ENCODE assay signal across 20 cellular contexts in genomic region chr3:127712881-127713771, GRCh38. TPM values are rescaled to one million over a fixed set of nuclear protein-coding genes. Genes with fewer than 3 reads are reported as not detected.
A peak's percentile ranks its signal among the peaks of the same experiment; 100 is the strongest.
DNase-seq lines count a peak whose midpoint lies in the region; ATAC-seq, FAIRE-seq and TF ChIP-seq lines count a peak whose summit lies in the region.
"Had no signal": no experiment of that assay in that cellular context is flagged by ENCODE, and none has a peak within 500 bp of the region (broad histone marks: within the 10 kb centered on the region; RNA-seq: fewer than 3 reads in every experiment).

No MANE protein-coding gene starts in this region.

- H3K9me2 ChIP-seq in GM23248 (ENCODE audit: insufficient read depth) = no peaks in the 10 kb centered on the region

- no peak overlapping the region for H3K4me3 ChIP-seq in bronchial epithelial cell (ENCODE audit: low read depth, low read length)
- no peak overlapping the region for H3K4me3 ChIP-seq in lower lobe of right lung
- H3K4me3 ChIP-seq in thoracic aorta = no peak overlapping the region
- no peak overlapping the region for H3K4me3 ChIP-seq in GM23248
- H3K4me3 ChIP-seq: testis had no signal

- ATAC-seq in lower lobe of right lung (peak in 1 of 2 donors; percentile 5), thoracic aorta (ENCODE audit: insufficient number of reproducible peaks, low FRiP score, low read depth) (no peak)

- no peak overlapping the region for H2AFZ ChIP-seq in GM23248
- H2AFZ ChIP-seq: parathyroid adenoma had no signal

- peak; percentile 72 for FAIRE-seq in bronchial epithelial cell (lab: Jason Lieb, UNC)
- FAIRE-seq: endometrium, frontal cortex had no signal

- no peaks in the 10 kb centered on the region for H3K79me2 ChIP-seq in GM23248 (ENCODE audit: insufficient read depth)
- H3K79me2 ChIP-seq: parathyroid adenoma had no signal

- H3K4me1 ChIP-seq in lower lobe of right lung (peaks cover 57% of the 10 kb centered on the region), thoracic aorta (ENCODE audit: control insufficient read depth in 1 of 2, low read depth in 2 of 2) (peaks cover 20 to 78% of the 10 kb centered on the region in 2 donors), GM23248 (ENCODE audit: insufficient read depth) (no peaks in the 10 kb centered on the region)
- H3K4me1 ChIP-seq: parathyroid adenoma had no signal

- peak overlapping the region; percentile 54 for H3K27ac ChIP-seq in lower lobe of right lung
- H3K27ac ChIP-seq in thoracic aorta = peak overlapping the region; percentile 50 to 52
- no peak overlapping the region for H3K27ac ChIP-seq in GM23248
- H3K27ac ChIP-seq: parathyroid adenoma, RWPE1, testis had no signal

- no peak overlapping the region for H3K4me2 ChIP-seq in GM23248 (ENCODE audit: unreplicated experiment)

- 81% methylated on average over 9 of the region's 9 CpGs for WGBS in GM23248 (ENCODE audit: low coverage in 1 of 2, low lambda C conversion rate in 2 of 2, missing lambda C conversion rate in 2 of 2), 2 experiments

- in situ Hi-C loops in GM23248 (cut with MboI) = no loop called here

- peaks cover 3% of the 10 kb centered on the region for H3K36me3 ChIP-seq in bronchial epithelial cell (ENCODE audit: control insufficient read depth, insufficient read depth, low read length)
- H3K36me3 ChIP-seq in lower lobe of right lung = peaks cover 8% of the 10 kb centered on the region
- H3K36me3 ChIP-seq in thoracic aorta = no peaks in the 10 kb centered on the region
- H3K36me3 ChIP-seq in GM23248 (ENCODE audit: low read depth) = no peaks in the 10 kb centered on the region; the same call in 1 of the 2 replicates

- TF ChIP-seq CTCF in bronchial epithelial cell (IDR thresholded peaks at IDR 0.05; ENCODE audit: insufficient read depth, low read length, severe bottlenecking) (no peak), lower lobe of right lung (IDR thresholded peaks at IDR 0.05) (no peak), thoracic aorta (IDR thresholded peaks at IDR 0.05) (no peak)

- H3F3A ChIP-seq in GM23248 (ENCODE audit: insufficient read depth) = no peaks in the 10 kb centered on the region

- no peak overlapping the region for H3K9ac ChIP-seq in GM23248
- H3K9ac ChIP-seq: parathyroid adenoma had no signal

- H3K27me3 ChIP-seq in bronchial epithelial cell (ENCODE audit: control insufficient read depth, insufficient read depth, low read length) = no peaks in the 10 kb centered on the region
- H3K27me3 ChIP-seq in lower lobe of right lung (ENCODE audit: low read depth) = no peaks in the 10 kb centered on the region
- no peaks in the 10 kb centered on the region for H3K27me3 ChIP-seq in thoracic aorta (replicated peaks; ENCODE audit: insufficient read depth)
- no peaks in the 10 kb centered on the region for H3K27me3 ChIP-seq in GM23248 (replicated peaks; ENCODE audit: insufficient read depth)
- H3K27me3 ChIP-seq: testis had no signal

- intact Hi-C loops in lower lobe of right lung (cut with DNase I) = no loop called here

- H3K9me3 ChIP-seq in lower lobe of right lung = no peaks in the 10 kb centered on the region
- H3K9me3 ChIP-seq in thoracic aorta = no peaks in the 10 kb centered on the region
- no peaks in the 10 kb centered on the region for H3K9me3 ChIP-seq in GM23248 (ENCODE audit: low read depth)
- H3K9me3 ChIP-seq: testis had no signal

- peak; percentile 46 to 57 for DNase-seq in NCI-H524 (lab: John Stamatoyannopoulos, UW)
- DNase-seq in NCI-H524 treated with DMSO at 0.1 percent for 48 hours (lab: John Stamatoyannopoulos, UW) = no peak
- no peak for DNase-seq in bronchial epithelial cell (ENCODE audit: low read depth)
- DNase-seq in lower lobe of right lung = no peak
- DNase-seq in thoracic aorta (ENCODE audit: low spot score) = no peak
- no peak for DNase-seq in NOMO-1 treated with dmso at 0.1 percent for 144 hours (lab: John Stamatoyannopoulos, UW; ENCODE audit: unreplicated experiment)
- no peak for DNase-seq in activated CD8-positive, alpha-beta memory T cell treated with anti-CD3 and anti-CD28 coated beads, Interleukin-2, amount 50 U/mL, for 48 hours
- DNase-seq in GM23248 = no peak
- DNase-seq: activated CD4-positive, CD25-positive, alpha-beta regulatory T cell treated with anti-CD3 and anti-CD28 coated beads, Interleukin-2, amount 50 U/mL, for 72 hours; activated naive CD8-positive, alpha-beta T cell treated with anti-CD3 and anti-CD28 coated beads for 36 hours; central memory CD4-positive, alpha-beta T cell; GF-D8; HFFc6; immature natural killer cell; midbrain; testis had no signal

- no peaks in the 10 kb centered on the region for H4K20me1 ChIP-seq in GM23248 (ENCODE audit: insufficient read depth)

RNA-seq across cellular contexts. Expression of gene ABTB1, which starts 40.4 kb away (rescaled TPM):
- total RNA-seq in bronchial epithelial cell = 4.7 and 5.8 TPM in 2 replicates
- 56.6 TPM for total RNA-seq in lower lobe of right lung
- 10 to 100 TPM; 71.7 to 78.7 TPM for total RNA-seq in thoracic aorta
- 7.8 and 8.9 TPM in 2 replicates for total RNA-seq in GM23248 (2014; rRNA removed; shearing (Covaris generic))
- polyA plus RNA-seq in GM23248 (2016; fragmentation: Nextera tagmentation; extraction: Ambion mirVana) = 20.4 and 20.9 TPM in 2 replicates

Comparison
In these comparisons a context has a peak if more than half of its experiments do, and no peak if none do; other contexts are left out.
1. DNase-seq: peak in NCI-H524 (2 of 2); none in NCI-H524 treated with DMSO at 0.1 percent for 48 hours (single experiment), bronchial epithelial cell (single experiment), lower lobe of right lung (single experiment), thoracic aorta (single experiment), NOMO-1 treated with dmso at 0.1 percent for 144 hours (single experiment), activated CD8-positive, alpha-beta memory T cell treated with anti-CD3 and anti-CD28 coated beads, Interleukin-2, amount 50 U/mL, for 48 hours (single experiment) and GM23248 (single experiment).